In genomic region chr15:101122266-101122665, GRCh38 we compare ENCODE assay signal across 9 cellular contexts.
DNase-seq lines count a peak whose midpoint lies in the region; ATAC-seq and TF ChIP-seq lines count a peak whose summit lies in the region.
"Had no signal": no experiment of that assay in that cellular context is flagged by ENCODE, and none has a peak within 500 bp of the region (broad histone marks: within the 10 kb centered on the region; RNA-seq: fewer than 3 reads in every experiment).

No MANE protein-coding gene starts in this region.

- H3K27me3 ChIP-seq in right lobe of liver: no peaks in the 10 kb centered on the region

- no peaks in the 10 kb centered on the region for H3K9me3 ChIP-seq in right lobe of liver

- intact Hi-C loops in activated T-helper 2 cell treated with anti-CD3 and anti-CD28 coated beads, Interferon-gamma antibody, Interleukin-2, Interleukin-4, amounts not matched to agents 10 μg/mL and 5 μg/mL and 100 μg/mL, durations not matched to agents 14 hours and 24 hours and 36 hours (cut with micrococcal nuclease): loop anchor here (5.0 to 10.0 kb wide), 2 partner anchors 123 to 520 kb away; partner anchors contain the start of genes ASB7 and LINS1
- intact Hi-C loops in right lobe of liver (cut with DNase I): no loop called here

- peak overlapping the region; percentile 76 for H3K27ac Mint-ChIP-seq in T-helper 2 cell treated with Interferon-gamma antibody and Interleukin-4, amounts not matched to agents 5 μg/mL and 100 μg/mL, for 36 hours
- peak overlapping the region; percentile 79 for H3K27ac Mint-ChIP-seq in activated T-helper 2 cell treated with anti-CD3 and anti-CD28 coated beads, Interferon-gamma antibody, Interleukin-2, Interleukin-4, amounts not matched to agents 10 μg/mL and 5 μg/mL and 100 μg/mL, durations not matched to agents 14 hours and 24 hours and 36 hours
- H3K27ac Mint-ChIP-seq in stimulated activated memory B cell treated with anti-CD40 and anti-IgM and Interleukin-4, amounts not matched to agents 10 μg/mL and 1 μg/mL and 100 μg/mL, for 72 hours: peak overlapping the region; percentile 60

- peak overlapping the region in 1 of 3 donors; percentile 29 for H3K4me3 ChIP-seq in right lobe of liver

- 61% methylated on average over 7 of the region's 11 CpGs for WGBS in right lobe of liver (ENCODE audit: insufficient coverage, low coverage, low lambda C conversion rate, missing lambda C conversion rate)

- peaks cover 2% of the 10 kb centered on the region for H3K36me3 Mint-ChIP-seq in T-helper 2 cell treated with Interferon-gamma antibody and Interleukin-4, amounts not matched to agents 5 μg/mL and 100 μg/mL, for 36 hours (ENCODE audit: low read depth)
- H3K36me3 Mint-ChIP-seq in activated T-helper 2 cell treated with anti-CD3 and anti-CD28 coated beads, Interferon-gamma antibody, Interleukin-2, Interleukin-4, amounts not matched to agents 10 μg/mL and 5 μg/mL and 100 μg/mL, durations not matched to agents 14 hours and 24 hours and 36 hours (ENCODE audit: low read depth): no peaks in the 10 kb centered on the region
- H3K36me3 Mint-ChIP-seq in stimulated activated memory B cell treated with anti-CD40 and anti-IgM and Interleukin-4, amounts not matched to agents 10 μg/mL and 1 μg/mL and 100 μg/mL, for 72 hours: no peaks in the 10 kb centered on the region

- H3K27ac ChIP-seq in right lobe of liver: peak overlapping the region; percentile 55 to 69 (median 58)

- peaks cover 51% of the 10 kb centered on the region for H3K4me1 Mint-ChIP-seq in T-helper 2 cell treated with Interferon-gamma antibody and Interleukin-4, amounts not matched to agents 5 μg/mL and 100 μg/mL, for 36 hours (ENCODE audit: low read depth)
- H3K4me1 Mint-ChIP-seq in activated T-helper 2 cell treated with anti-CD3 and anti-CD28 coated beads, Interferon-gamma antibody, Interleukin-2, Interleukin-4, amounts not matched to agents 10 μg/mL and 5 μg/mL and 100 μg/mL, durations not matched to agents 14 hours and 24 hours and 36 hours (ENCODE audit: low read depth): peaks cover 50% of the 10 kb centered on the region
- peaks cover 49% of the 10 kb centered on the region for H3K4me1 Mint-ChIP-seq in stimulated activated memory B cell treated with anti-CD40 and anti-IgM and Interleukin-4, amounts not matched to agents 10 μg/mL and 1 μg/mL and 100 μg/mL, for 72 hours

- H3K36me3 ChIP-seq in right lobe of liver: no peaks in the 10 kb centered on the region

- H3K9me3 Mint-ChIP-seq in T-helper 2 cell treated with Interferon-gamma antibody and Interleukin-4, amounts not matched to agents 5 μg/mL and 100 μg/mL, for 36 hours: no peaks in the 10 kb centered on the region
- H3K9me3 Mint-ChIP-seq in activated T-helper 2 cell treated with anti-CD3 and anti-CD28 coated beads, Interferon-gamma antibody, Interleukin-2, Interleukin-4, amounts not matched to agents 10 μg/mL and 5 μg/mL and 100 μg/mL, durations not matched to agents 14 hours and 24 hours and 36 hours: no peaks in the 10 kb centered on the region
- H3K9me3 Mint-ChIP-seq in stimulated activated memory B cell treated with anti-CD40 and anti-IgM and Interleukin-4, amounts not matched to agents 10 μg/mL and 1 μg/mL and 100 μg/mL, for 72 hours: no peaks in the 10 kb centered on the region

- peaks cover 0 to 2% (median 0%) of the 10 kb centered on the region in 4 donors for H3K4me1 ChIP-seq in right lobe of liver

- TF ChIP-seq CTCF in right lobe of liver (IDR thresholded peaks at IDR 0.05): no peak

- H3K4me3 Mint-ChIP-seq in T-helper 2 cell treated with Interferon-gamma antibody and Interleukin-4, amounts not matched to agents 5 μg/mL and 100 μg/mL, for 36 hours: peak overlapping the region; percentile 75
- peak overlapping the region; percentile 65 for H3K4me3 Mint-ChIP-seq in activated T-helper 2 cell treated with anti-CD3 and anti-CD28 coated beads, Interferon-gamma antibody, Interleukin-2, Interleukin-4, amounts not matched to agents 10 μg/mL and 5 μg/mL and 100 μg/mL, durations not matched to agents 14 hours and 24 hours and 36 hours (ENCODE audit: low read depth)
- H3K4me3 Mint-ChIP-seq in stimulated activated memory B cell treated with anti-CD40 and anti-IgM and Interleukin-4, amounts not matched to agents 10 μg/mL and 1 μg/mL and 100 μg/mL, for 72 hours: peak overlapping the region; percentile 11

- no peaks in the 10 kb centered on the region for H3K27me3 Mint-ChIP-seq in T-helper 2 cell treated with Interferon-gamma antibody and Interleukin-4, amounts not matched to agents 5 μg/mL and 100 μg/mL, for 36 hours (ENCODE audit: low read depth)
- H3K27me3 Mint-ChIP-seq in activated T-helper 2 cell treated with anti-CD3 and anti-CD28 coated beads, Interferon-gamma antibody, Interleukin-2, Interleukin-4, amounts not matched to agents 10 μg/mL and 5 μg/mL and 100 μg/mL, durations not matched to agents 14 hours and 24 hours and 36 hours (ENCODE audit: low read depth): no peaks in the 10 kb centered on the region
- H3K27me3 Mint-ChIP-seq in stimulated activated memory B cell treated with anti-CD40 and anti-IgM and Interleukin-4, amounts not matched to agents 10 μg/mL and 1 μg/mL and 100 μg/mL, for 72 hours: no peaks in the 10 kb centered on the region

- TF ChIP-seq POLR2A in right lobe of liver (IDR thresholded peaks at IDR 0.05): no peak

- peak in 2 of 4 donors; percentile 10 to 18 for ATAC-seq in right lobe of liver
- ATAC-seq in stimulated activated memory B cell treated with anti-CD40 and anti-IgM and Interleukin-4, amounts not matched to agents 10 μg/mL and 1 μg/mL and 100 μg/mL, for 72 hours: no peak
- ATAC-seq in HG03045 (IDR thresholded peaks at IDR 0.05; ENCODE audit: unreplicated experiment): no peak
- ATAC-seq in HG03095 (IDR thresholded peaks at IDR 0.05; ENCODE audit: unreplicated experiment): no peak

- no peak for DNase-seq in T-helper 2 cell treated with Interferon-gamma antibody and Interleukin-4, amounts not matched to agents 5 μg/mL and 100 μg/mL, for 36 hours (ENCODE audit: low spot score)
- DNase-seq in T-helper 2 cell (no peak), right lobe of liver (no peak), retina (no peak)
- no peak for DNase-seq in activated T-helper 2 cell treated with anti-CD3 and anti-CD28 coated beads, Interferon-gamma antibody, Interleukin-2, Interleukin-4, amounts not matched to agents 10 μg/mL and 5 μg/mL and 100 μg/mL, durations not matched to agents 14 hours and 24 hours and 36 hours (ENCODE audit: low spot score)
- DNase-seq: SW 1271 had no signal

Comparison
In these comparisons a context has a peak if more than half of its experiments do, and no peak if none do; other contexts are left out.
1. H3K4me3 Mint-ChIP-seq: peak in every context shown above with its lines; median percentile 75 in T-helper 2 cell treated with Interferon-gamma antibody and Interleukin-4, amounts not matched to agents 5 μg/mL and 100 μg/mL, for 36 hours; 65 in activated T-helper 2 cell treated with anti-CD3 and anti-CD28 coated beads, Interferon-gamma antibody, Interleukin-2, Interleukin-4, amounts not matched to agents 10 μg/mL and 5 μg/mL and 100 μg/mL, durations not matched to agents 14 hours and 24 hours and 36 hours; 11 in stimulated activated memory B cell treated with anti-CD40 and anti-IgM and Interleukin-4, amounts not matched to agents 10 μg/mL and 1 μg/mL and 100 μg/mL, for 72 hours.